In the genomic region with DNA sequence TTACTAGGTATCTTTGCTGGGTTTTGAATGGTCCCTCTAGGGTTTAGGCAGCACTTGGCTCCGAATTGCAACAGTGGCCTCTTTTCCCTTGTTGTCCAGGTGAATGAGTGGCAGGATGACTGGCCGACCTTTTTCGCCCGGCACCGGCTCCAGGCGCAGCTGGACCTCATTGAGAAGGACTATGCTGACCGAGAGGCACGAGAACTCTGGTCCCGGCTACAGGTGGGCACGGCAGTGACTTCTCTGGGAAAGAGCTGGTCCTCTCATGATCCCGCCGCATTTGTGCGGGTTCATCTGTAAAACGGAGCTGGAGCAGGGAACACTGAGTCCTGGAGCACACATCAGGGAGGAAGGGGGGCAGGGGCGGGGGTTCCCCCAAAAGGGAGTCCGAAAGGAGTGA, we compare ENCODE assay signal across 20 cellular contexts. TPM values are rescaled to one million over a fixed set of nuclear protein-coding genes. Genes with fewer than 3 reads are reported as not detected.
DNase-seq lines count a peak whose midpoint lies in the region; ATAC-seq, FAIRE-seq and TF ChIP-seq lines count a peak whose summit lies in the region.
"Had no signal": no experiment of that assay in that cellular context is flagged by ENCODE, and none has a peak within 500 bp of the region (broad histone marks: within the 10 kb centered on the region; RNA-seq: fewer than 3 reads in every experiment).

No MANE protein-coding gene starts in this region.

- no peaks in the 10 kb centered on the region; a peak in 1 of 5 replicates for H3K27me3 ChIP-seq in HepG2 (ENCODE audit: control insufficient read depth in 1 of 2, insufficient read depth in 2 of 2, low read length in 2 of 2)
- H3K27me3 ChIP-seq: BLaER1 treated with 17β-estradiol and CSF1 and Interleukin-3, amounts not matched to agents 10 nM and 100 nM had no signal

- DNase-seq in left ventricle myocardium superior: peak; percentile 28
- no peak for DNase-seq in cardiac septum (ENCODE audit: low spot score)
- no peak for DNase-seq in HepG2 (ENCODE audit: low spot score)
- no peak for DNase-seq in medulla oblongata (ENCODE audit: extremely low spot score)
- DNase-seq: AML-193; Caco-2; Calu3; CD4-positive, alpha-beta T cell; CD8-positive, alpha-beta T cell; DMS79 treated with DMSO at 0.1 percent for 48 hours; GF-D8 had no signal

- TF ChIP-seq EP300 in HepG2 (IDR thresholded peaks at IDR 0.05; ENCODE audit: low read depth in 2 of 2, low read length in 2 of 2): no peak
- TF ChIP-seq EP300 in HepG2 (CRISPR knock-in tag; IDR thresholded peaks at IDR 0.05; ENCODE audit: borderline replicate concordance): no peak

- WGBS in HepG2 (ENCODE audit: low lambda C conversion rate): 97% methylated on average over 16 of the region's 16 CpGs

- no peaks in the 10 kb centered on the region for H3K9me3 ChIP-seq in HepG2 (ENCODE audit: low read length)

- TF ChIP-seq RAD21 in HepG2 (CRISPR knock-in tag; IDR thresholded peaks at IDR 0.05): no peak

- no peaks in the 10 kb centered on the region for H4K20me1 ChIP-seq in HepG2 (ENCODE audit: insufficient read depth, low read length)

- TF ChIP-seq CTCF in HepG2 (CRISPR knock-in tag; IDR thresholded peaks at IDR 0.05): no peak

- in situ Hi-C loops in HepG2 (cut with HindIII; ENCODE audit: extremely low pct_ligation_motif_present, low pct_unique_long_range_greater_than_20kb): no loop called here

- no peak overlapping the region for H2AFZ ChIP-seq in HepG2 (ENCODE audit: low read length)

- FAIRE-seq in HepG2 (lab: Jason Lieb, UNC): no peak
- FAIRE-seq: A549, D721Med, G401.6, GM12891, GM19239 had no signal

- BruUV-seq in HepG2 (replicated peaks; lab: Mats Ljungman, UMichigan): no TSS peak

- no peak for TF ChIP-seq POLR2A in HepG2 (IDR thresholded peaks at IDR 0.05; ENCODE audit: insufficient read depth in 1 of 2, low read depth in 2 of 2, low read length in 2 of 2)

- H3K79me2 ChIP-seq in HepG2 (ENCODE audit: insufficient read depth, low read length): peaks cover 9% of the 10 kb centered on the region

- no peak overlapping the region for H3K9ac ChIP-seq in HepG2 (ENCODE audit: insufficient read depth, low read depth, low read length)
- H3K9ac ChIP-seq: BLaER1 treated with 17β-estradiol and CSF1 and Interleukin-3, amounts not matched to agents 10 nM and 100 nM had no signal

- intact Hi-C loops in left ventricle myocardium superior (cut with micrococcal nuclease) (no loop called here), cardiac septum (cut with DNase I) (no loop called here), HepG2 (cut with micrococcal nuclease; ENCODE audit: unreplicated experiment) (no loop called here)

- H3K36me3 ChIP-seq in HepG2 (replicated peaks in 1 of 2; ENCODE audit: control insufficient read depth in 1 of 2, insufficient read depth in 2 of 2, low read length in 2 of 2): peaks cover 2 to 4% of the 10 kb centered on the region in 2 experiments; a peak in 2 of 5 replicates

- H3K4me2 ChIP-seq in HepG2 (ENCODE audit: low read depth, low read length): no peak overlapping the region
- H3K4me2 ChIP-seq: A549; BLaER1 treated with 17β-estradiol and CSF1 and Interleukin-3, amounts not matched to agents 10 nM and 100 nM had no signal

- CTCF ChIA-PET in HepG2 (lab: Yijun Ruan, JAX; ENCODE audit: low intra/inter-chr PET ratio, low total read pairs): no interaction called here

- H3K4me1 ChIP-seq in HepG2 (ENCODE audit: insufficient read depth, low read length): peaks cover 9% of the 10 kb centered on the region

- H3K27ac ChIP-seq in HepG2 (ENCODE audit: extremely low read length, insufficient read depth, low read length): no peak overlapping the region
- H3K27ac ChIP-seq: 22Rv1; A549; BLaER1 treated with 17β-estradiol and CSF1 and Interleukin-3, amounts not matched to agents 10 nM and 100 nM; C4-2B had no signal

- ATAC-seq in left ventricle myocardium superior: no peak
- ATAC-seq in HepG2: no peak
- no peak for ATAC-seq in GM21723 (IDR thresholded peaks at IDR 0.05; ENCODE audit: unreplicated experiment)
- ATAC-seq: A549; CD8-positive, alpha-beta T cell had no signal

- no peak overlapping the region for H3K4me3 ChIP-seq in HepG2 (replicated peaks in 1 of 3; ENCODE audit: insufficient read depth in 1 of 3, low read depth in 2 of 3, low read length in 3 of 3)
- H3K4me3 ChIP-seq: A549; BLaER1 treated with 17β-estradiol and CSF1 and Interleukin-3, amounts not matched to agents 10 nM and 100 nM had no signal

- POLR2A ChIA-PET in HepG2 (lab: Yijun Ruan, JAX): interaction anchor here (1.3 kb wide), 1 partner anchor 11 kb away, joined by 4 read pairs; no protein-coding TSS in a partner anchor

RNA-seq across cellular contexts. Expression of a gene that starts 3.1 kb away (rescaled TPM):
- 53.4 TPM for total RNA-seq in left ventricle myocardium superior
- total RNA-seq in cardiac septum: 67.3 TPM
- total RNA-seq in HepG2 (2016; rRNA removed; fragmentation: Illumina TruSeq; extraction: Trizol): 33.9 and 49.6 TPM in 2 replicates
- 98.6 and 103 TPM in 2 replicates for total RNA-seq in HepG2 (2016; cell fraction: cytosol; rRNA removed; fragmentation: Illumina TruSeq; extraction: Trizol; ENCODE audit: low read depth)
- 32.6 and 40.4 TPM in 2 replicates for total RNA-seq in HepG2 (2016; cell fraction: insoluble cytoplasmic fraction; rRNA removed; fragmentation: Illumina TruSeq; extraction: Trizol)
- total RNA-seq in HepG2 (2016; cell fraction: membrane; rRNA removed; fragmentation: Illumina TruSeq; extraction: Trizol): 28.6 and 30.6 TPM in 2 replicates
- 44.9 and 51.2 TPM in 2 replicates for total RNA-seq in HepG2 (2016; cell fraction: nucleus; rRNA removed; fragmentation: Illumina TruSeq; extraction: Trizol)
- polyA plus RNA-seq in HepG2 (2011; rRNA removed): 54.8 and 58.7 TPM in 2 replicates
- 29.1 and 46.9 TPM in 2 replicates for polyA plus RNA-seq in HepG2 (2011; cell fraction: cytosol; rRNA removed)
- polyA plus RNA-seq in HepG2 (2011; cell fraction: nucleus; rRNA removed): 327 and 449 TPM in 2 replicates
- polyA plus RNA-seq in HepG2 (2012): 37.3 and 41.7 TPM in 2 replicates
- 3.7 and 4.9 TPM in 2 replicates for polyA plus RNA-seq in HepG2 (2016; cell fraction: cytosol; fragmentation: Illumina TruSeq; extraction: Trizol; ENCODE audit: low read depth)
- 39.7 and 51.2 TPM in 2 replicates for polyA plus RNA-seq in HepG2 (2016; cell fraction: insoluble cytoplasmic fraction; fragmentation: Illumina TruSeq; extraction: Trizol; ENCODE audit: low read depth)
- 5.6 and 6.8 TPM in 2 replicates for polyA plus RNA-seq in HepG2 (2016; cell fraction: membrane; fragmentation: Illumina TruSeq; extraction: Trizol; ENCODE audit: low read depth)
- polyA plus RNA-seq in HepG2 (2016; cell fraction: nucleus; fragmentation: Illumina TruSeq; extraction: Trizol; ENCODE audit: insufficient read depth, low read depth): 140 and 151 TPM in 2 replicates
- 67.0 and 125 TPM in 2 replicates for polyA minus RNA-seq in HepG2 (2011; rRNA and poly(A)+ RNA removed; ENCODE audit: low replicate concordance)
- 38.0 and 45.2 TPM in 2 replicates for polyA minus RNA-seq in HepG2 (2011; cell fraction: cytosol; rRNA and poly(A)+ RNA removed)
- 51.1 and 51.6 TPM in 2 replicates for polyA minus RNA-seq in HepG2 (2011; cell fraction: nucleus; rRNA and poly(A)+ RNA removed)

RNA-seq across cellular contexts. Expression of a gene that starts 13.3 kb away (rescaled TPM):
- total RNA-seq in left ventricle myocardium superior (92.6 TPM), cardiac septum (82.4 TPM), HepG2 (2016; rRNA removed; fragmentation: Illumina TruSeq; extraction: Trizol) (12.2 and 22.0 TPM in 2 replicates)
- total RNA-seq in HepG2 (2016; cell fraction: cytosol; rRNA removed; fragmentation: Illumina TruSeq; extraction: Trizol; ENCODE audit: low read depth): 9.6 and 10.3 TPM in 2 replicates
- total RNA-seq in HepG2 (2016; cell fraction: insoluble cytoplasmic fraction; rRNA removed; fragmentation: Illumina TruSeq; extraction: Trizol): 12.7 and 23.9 TPM in 2 replicates
- 17.0 and 17.4 TPM in 2 replicates for total RNA-seq in HepG2 (2016; cell fraction: membrane; rRNA removed; fragmentation: Illumina TruSeq; extraction: Trizol)
- total RNA-seq in HepG2 (2016; cell fraction: nucleus; rRNA removed; fragmentation: Illumina TruSeq; extraction: Trizol): 29.1 and 32.3 TPM in 2 replicates
- 3.5 and 5.7 TPM in 2 replicates for polyA plus RNA-seq in HepG2 (2011; rRNA removed)
- 1.9 and 2.0 TPM in 2 replicates for polyA plus RNA-seq in HepG2 (2011; cell fraction: cytosol; rRNA removed)
- 27.8 and 27.9 TPM in 2 replicates for polyA plus RNA-seq in HepG2 (2011; cell fraction: nucleus; rRNA removed)
- polyA plus RNA-seq in HepG2 (2012): 48.6 and 58.1 TPM in 2 replicates
- polyA plus RNA-seq in HepG2 (2016; cell fraction: cytosol; fragmentation: Illumina TruSeq; extraction: Trizol; ENCODE audit: low read depth): 21.3 and 21.5 TPM in 2 replicates
- polyA plus RNA-seq in HepG2 (2016; cell fraction: insoluble cytoplasmic fraction; fragmentation: Illumina TruSeq; extraction: Trizol; ENCODE audit: low read depth): 52.3 and 61.0 TPM in 2 replicates
- polyA plus RNA-seq in HepG2 (2016; cell fraction: membrane; fragmentation: Illumina TruSeq; extraction: Trizol; ENCODE audit: low read depth): 23.7 and 26.9 TPM in 2 replicates
- polyA plus RNA-seq in HepG2 (2016; cell fraction: nucleus; fragmentation: Illumina TruSeq; extraction: Trizol; ENCODE audit: insufficient read depth, low read depth): 78.1 and 80.9 TPM in 2 replicates
- polyA minus RNA-seq in HepG2 (2011; rRNA and poly(A)+ RNA removed; ENCODE audit: low replicate concordance): 1.6 and 9.2 TPM in 2 replicates
- 17.1 and 26.0 TPM in 2 replicates for polyA minus RNA-seq in HepG2 (2011; cell fraction: cytosol; rRNA and poly(A)+ RNA removed)
- polyA minus RNA-seq in HepG2 (2011; cell fraction: nucleus; rRNA and poly(A)+ RNA removed): 24.3 and 29.1 TPM in 2 replicates

RNA-seq across cellular contexts. Expression of a gene that starts 32.2 kb away (rescaled TPM):
- 14.0 TPM for total RNA-seq in left ventricle myocardium superior
- total RNA-seq in cardiac septum: 16.2 TPM
- total RNA-seq in HepG2 (2016; rRNA removed; fragmentation: Illumina TruSeq; extraction: Trizol): 28.2 and 36.1 TPM in 2 replicates
- total RNA-seq in HepG2 (2016; cell fraction: cytosol; rRNA removed; fragmentation: Illumina TruSeq; extraction: Trizol; ENCODE audit: low read depth): 5.3 and 7.1 TPM in 2 replicates
- 27.6 and 34.8 TPM in 2 replicates for total RNA-seq in HepG2 (2016; cell fraction: insoluble cytoplasmic fraction; rRNA removed; fragmentation: Illumina TruSeq; extraction: Trizol)
- 17.5 and 18.4 TPM in 2 replicates for total RNA-seq in HepG2 (2016; cell fraction: membrane; rRNA removed; fragmentation: Illumina TruSeq; extraction: Trizol)
- 16.5 and 21.0 TPM in 2 replicates for total RNA-seq in HepG2 (2016; cell fraction: nucleus; rRNA removed; fragmentation: Illumina TruSeq; extraction: Trizol)
- 22.1 and 22.4 TPM in 2 replicates for polyA plus RNA-seq in HepG2 (2011; rRNA removed)
- polyA plus RNA-seq in HepG2 (2011; cell fraction: cytosol; rRNA removed): 17.7 and 18.3 TPM in 2 replicates
- 34.0 and 36.3 TPM in 2 replicates for polyA plus RNA-seq in HepG2 (2011; cell fraction: nucleus; rRNA removed)
- 27.4 and 37.9 TPM in 2 replicates for polyA plus RNA-seq in HepG2 (2012)
- polyA plus RNA-seq in HepG2 (2016; cell fraction: cytosol; fragmentation: Illumina TruSeq; extraction: Trizol; ENCODE audit: low read depth): 6.9 and 7.2 TPM in 2 replicates
- polyA plus RNA-seq in HepG2 (2016; cell fraction: insoluble cytoplasmic fraction; fragmentation: Illumina TruSeq; extraction: Trizol; ENCODE audit: low read depth): 54.4 and 62.2 TPM in 2 replicates
- polyA plus RNA-seq in HepG2 (2016; cell fraction: membrane; fragmentation: Illumina TruSeq; extraction: Trizol; ENCODE audit: low read depth): 14.4 and 14.9 TPM in 2 replicates
- polyA plus RNA-seq in HepG2 (2016; cell fraction: nucleus; fragmentation: Illumina TruSeq; extraction: Trizol; ENCODE audit: insufficient read depth, low read depth): 57.5 and 59.5 TPM in 2 replicates
- polyA minus RNA-seq in HepG2 (2011; rRNA and poly(A)+ RNA removed; ENCODE audit: low replicate concordance): 13.3 and 23.3 TPM in 2 replicates
- 11.0 and 11.2 TPM in 2 replicates for polyA minus RNA-seq in HepG2 (2011; cell fraction: cytosol; rRNA and poly(A)+ RNA removed)
- 9.8 and 12.2 TPM in 2 replicates for polyA minus RNA-seq in HepG2 (2011; cell fraction: nucleus; rRNA and poly(A)+ RNA removed)

RNA-seq across cellular contexts. Expression of a gene that starts 50.3 kb away (rescaled TPM):
- total RNA-seq in left ventricle myocardium superior: 21.3 TPM
- total RNA-seq in cardiac septum: 31.9 TPM
- total RNA-seq in HepG2 (2016; rRNA removed; fragmentation: Illumina TruSeq; extraction: Trizol): 4.4 and 6.2 TPM in 2 replicates
- total RNA-seq in HepG2 (2016; cell fraction: cytosol; rRNA removed; fragmentation: Illumina TruSeq; extraction: Trizol; ENCODE audit: low read depth): 8.6 and 11.9 TPM in 2 replicates
- total RNA-seq in HepG2 (2016; cell fraction: insoluble cytoplasmic fraction; rRNA removed; fragmentation: Illumina TruSeq; extraction: Trizol): 6.2 and 7.4 TPM in 2 replicates
- 18.5 and 22.6 TPM in 2 replicates for total RNA-seq in HepG2 (2016; cell fraction: membrane; rRNA removed; fragmentation: Illumina TruSeq; extraction: Trizol)
- total RNA-seq in HepG2 (2016; cell fraction: nucleus; rRNA removed; fragmentation: Illumina TruSeq; extraction: Trizol): 3.7 TPM in 2 replicates
- 6.5 and 7.2 TPM in 2 replicates for polyA plus RNA-seq in HepG2 (2011; rRNA removed)
- 5.7 and 9.9 TPM in 2 replicates for polyA plus RNA-seq in HepG2 (2011; cell fraction: cytosol; rRNA removed)
- 10.8 and 12.6 TPM in 2 replicates for polyA plus RNA-seq in HepG2 (2011; cell fraction: nucleus; rRNA removed)
- polyA plus RNA-seq in HepG2 (2012): 6.2 and 7.3 TPM in 2 replicates
- 25.0 and 26.7 TPM in 2 replicates for polyA plus RNA-seq in HepG2 (2016; cell fraction: cytosol; fragmentation: Illumina TruSeq; extraction: Trizol; ENCODE audit: low read depth)
- 7.0 and 7.6 TPM in 2 replicates for polyA plus RNA-seq in HepG2 (2016; cell fraction: insoluble cytoplasmic fraction; fragmentation: Illumina TruSeq; extraction: Trizol; ENCODE audit: low read depth)
- 27.5 and 28.9 TPM in 2 replicates for polyA plus RNA-seq in HepG2 (2016; cell fraction: membrane; fragmentation: Illumina TruSeq; extraction: Trizol; ENCODE audit: low read depth)
- polyA plus RNA-seq in HepG2 (2016; cell fraction: nucleus; fragmentation: Illumina TruSeq; extraction: Trizol; ENCODE audit: insufficient read depth, low read depth): 8.7 and 12.0 TPM in 2 replicates
- 3.1 and 8.9 TPM in 2 replicates for polyA minus RNA-seq in HepG2 (2011; rRNA and poly(A)+ RNA removed; ENCODE audit: low replicate concordance)
- 1.4 and 3.2 TPM in 2 replicates for polyA minus RNA-seq in HepG2 (2011; cell fraction: cytosol; rRNA and poly(A)+ RNA removed)
- polyA minus RNA-seq in HepG2 (2011; cell fraction: nucleus; rRNA and poly(A)+ RNA removed): 2.7 TPM in 2 replicates
